Comparison of ENCODE assay signal across 15 cellular contexts in the genomic region with DNA sequence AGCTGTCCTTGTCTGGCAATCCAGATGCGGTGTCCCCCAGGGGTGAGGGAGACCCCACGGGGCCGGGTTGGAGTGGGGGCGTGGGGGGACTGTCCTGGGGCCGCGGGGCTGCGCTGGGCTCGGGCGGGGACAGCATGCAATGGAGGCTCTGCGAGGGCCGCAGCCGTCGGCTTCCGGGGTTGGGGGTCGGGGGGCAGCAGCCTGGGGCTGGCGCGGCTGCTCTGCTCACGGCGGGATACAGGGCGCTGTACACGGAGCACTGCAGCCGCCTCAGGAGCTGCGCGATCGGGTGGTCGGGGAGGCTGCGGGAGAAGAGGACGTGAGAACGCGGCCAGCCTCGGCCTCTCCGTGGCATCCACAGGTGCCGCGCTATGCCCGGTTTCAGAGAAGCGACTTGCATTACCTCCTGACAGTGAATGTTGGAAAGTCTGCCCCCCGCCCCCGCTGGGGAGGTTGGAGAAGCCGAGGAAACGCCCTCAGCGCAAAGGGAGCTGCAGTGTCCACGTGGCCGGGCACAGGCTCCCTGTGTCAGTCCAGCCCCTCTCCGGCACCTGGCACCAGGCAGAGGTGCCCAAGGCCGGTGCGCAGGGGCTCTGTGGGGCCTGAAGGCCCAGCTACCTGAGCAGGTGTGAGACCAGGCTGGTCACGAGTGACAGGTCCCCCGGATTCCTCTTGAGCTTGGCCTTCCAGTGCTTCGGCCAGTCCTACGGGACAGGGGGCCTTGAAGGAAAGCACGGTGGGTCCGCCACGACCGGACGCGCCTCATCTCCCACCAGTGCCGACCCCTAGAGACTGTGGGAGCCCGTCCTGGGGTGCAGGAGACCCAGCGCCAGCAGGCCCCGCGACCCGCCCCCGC. TPM values are rescaled to one million over a fixed set of nuclear protein-coding genes. Genes with fewer than 3 reads are reported as not detected.
A peak's percentile ranks its signal among the peaks of the same experiment; 100 is the strongest.
DNase-seq lines count a peak whose midpoint lies in the region; FAIRE-seq and TF ChIP-seq lines count a peak whose summit lies in the region.
"Had no signal": no experiment of that assay in that cellular context is flagged by ENCODE, and none has a peak within 500 bp of the region (broad histone marks: within the 10 kb centered on the region; RNA-seq: fewer than 3 reads in every experiment).

No MANE protein-coding gene starts in this region.

- no peak overlapping the region for H2BK120ac ChIP-seq in mesendoderm (ENCODE audit: low read depth, low read length)

- H3K9me3 Mint-ChIP-seq in astrocyte (ENCODE audit: unreplicated experiment), result no peaks in the 10 kb centered on the region
- H3K9me3 Mint-ChIP-seq: activated naive CD4-positive, alpha-beta T cell treated with anti-CD3 and anti-CD28 coated beads, Interleukin-2, amount 10 ng/mL, durations not matched to agents 7 days and 5 days had no signal

- H3K4me2 ChIP-seq in BLaER1 (peak overlapping the region; percentile 36), astrocyte (ENCODE audit: low read length) (no peak overlapping the region), mesendoderm (ENCODE audit: low read length) (no peak overlapping the region)

- no peak overlapping the region for H4K5ac ChIP-seq in mesendoderm (ENCODE audit: low read length)

- no peak overlapping the region for H3K4ac ChIP-seq in mesendoderm (ENCODE audit: low read depth, low read length)

- H3K9ac ChIP-seq in BLaER1 (no peak overlapping the region), astrocyte (ENCODE audit: low read length) (no peak overlapping the region), mesendoderm (ENCODE audit: low read length) (no peak overlapping the region)

- no peak overlapping the region for H3K27ac Mint-ChIP-seq in astrocyte (ENCODE audit: unreplicated experiment)
- H3K27ac Mint-ChIP-seq: activated naive CD4-positive, alpha-beta T cell treated with anti-CD3 and anti-CD28 coated beads, Interleukin-2, amount 10 ng/mL, durations not matched to agents 7 days and 5 days had no signal

- H4K20me1 ChIP-seq in BLaER1 (peaks cover 22% of the 10 kb centered on the region), astrocyte (ENCODE audit: insufficient read depth, low read length) (no peaks in the 10 kb centered on the region)

- WGBS in mesendoderm (ENCODE audit: extremely low coverage, insufficient coverage, low lambda C conversion rate), result no CpG with 5 or more reads among the region's 63 CpGs

- H3K18ac ChIP-seq in mesendoderm (ENCODE audit: low read length), result no peak overlapping the region

- H3K36me3 Mint-ChIP-seq in astrocyte (ENCODE audit: low read depth, unreplicated experiment), result no peaks in the 10 kb centered on the region

- H3K4me3 ChIP-seq in BLaER1 (no peak overlapping the region), astrocyte (ENCODE audit: insufficient read depth, low read depth, low read length) (no peak overlapping the region), mesendoderm (ENCODE audit: low read length) (no peak overlapping the region)

- no peak overlapping the region for H4K8ac ChIP-seq in mesendoderm (ENCODE audit: low read depth, low read length)

- no peak overlapping the region for H2BK15ac ChIP-seq in mesendoderm (replicated peaks; ENCODE audit: low read depth)

- no peak for FAIRE-seq in astrocyte (lab: Jason Lieb, UNC)

- no peak overlapping the region for H2AFZ ChIP-seq in astrocyte (ENCODE audit: low read depth, low read length)

- H3K23ac ChIP-seq in mesendoderm (ENCODE audit: low read length), result no peak overlapping the region

- no peak overlapping the region for H2AK5ac ChIP-seq in mesendoderm (ENCODE audit: low read length)

- DNase-seq in GM13977 (ENCODE audit: low spot score), result peak; percentile 27
- no peak for DNase-seq in astrocyte (ENCODE audit: low read depth)
- DNase-seq in mesendoderm, result peak; percentile 16
- no peak for DNase-seq in NCI-H1092 (lab: John Stamatoyannopoulos, UW)
- no peak for DNase-seq in HCEC 1CT
- DNase-seq in NCI-H1694 treated with DMSO at 0.1 percent for 48 hours (lab: John Stamatoyannopoulos, UW), result no peak
- DNase-seq: cerebellar nuclear complex, esophagus squamous epithelium, left ventricle myocardium inferior, NCI-H2029 had no signal

- H3K4me1 ChIP-seq in BLaER1, result peaks cover 30% of the 10 kb centered on the region
- H3K4me1 ChIP-seq in astrocyte (ENCODE audit: insufficient read depth, low read length), result peaks cover 3% of the 10 kb centered on the region
- H3K4me1 ChIP-seq in mesendoderm (ENCODE audit: control insufficient read depth, low read depth, low read length), result no peaks in the 10 kb centered on the region
- H3K4me1 ChIP-seq: testis had no signal

- in situ Hi-C loops in GM13977 (cut with MboI; ENCODE audit: low pct_unique_long_range_greater_than_20kb, low sequenced_read_pairs, unreplicated experiment), result loop anchor here (10.0 kb wide), 1 partner anchor 154 kb away; no protein-coding TSS in a partner anchor

- no peak overlapping the region for H3K56ac ChIP-seq in mesendoderm (ENCODE audit: low read length)

- H3K4me1 Mint-ChIP-seq in astrocyte (ENCODE audit: low read depth, unreplicated experiment), result peaks cover 2% of the 10 kb centered on the region

- no peaks in the 10 kb centered on the region for H3K79me1 ChIP-seq in mesendoderm (ENCODE audit: low read length)

- no peak overlapping the region for H2BK5ac ChIP-seq in mesendoderm (ENCODE audit: low read length)

- no peaks in the 10 kb centered on the region for H3K27me3 ChIP-seq in BLaER1
- no peaks in the 10 kb centered on the region for H3K27me3 ChIP-seq in astrocyte (ENCODE audit: insufficient read depth, low read length)
- no peaks in the 10 kb centered on the region for H3K27me3 ChIP-seq in mesendoderm (ENCODE audit: insufficient read depth, low read length, poor library complexity)
- H3K27me3 ChIP-seq: testis had no signal

- TF ChIP-seq CTCF in GM13977 (IDR thresholded peaks at IDR 0.05; ENCODE audit: extremely low read depth, insufficient read depth, missing control alignments) (no peak), astrocyte (IDR thresholded peaks at IDR 0.05; ENCODE audit: insufficient read depth, low read depth, low read length) (no peak)

- H3K9me3 ChIP-seq in BLaER1 (no peaks in the 10 kb centered on the region), astrocyte (ENCODE audit: insufficient read depth, low read depth, low read length) (no peaks in the 10 kb centered on the region)
- H3K9me3 ChIP-seq: ascending aorta, esophagus squamous epithelium, left ventricle myocardium inferior, neutrophil, testis had no signal

- peak overlapping the region; percentile 27 for H3K4me3 Mint-ChIP-seq in astrocyte (ENCODE audit: unreplicated experiment)

- peaks cover 2% of the 10 kb centered on the region for H3K79me2 ChIP-seq in astrocyte (ENCODE audit: insufficient read depth, low read length)
- no peaks in the 10 kb centered on the region for H3K79me2 ChIP-seq in mesendoderm (ENCODE audit: control insufficient read depth, insufficient read depth, low read length)

- peaks cover 13% of the 10 kb centered on the region for H3K36me3 ChIP-seq in BLaER1
- no peaks in the 10 kb centered on the region for H3K36me3 ChIP-seq in astrocyte (ENCODE audit: insufficient read depth, low read length)
- H3K36me3 ChIP-seq in mesendoderm (ENCODE audit: control insufficient read depth, insufficient read depth, low read length), result no peaks in the 10 kb centered on the region
- H3K36me3 ChIP-seq: ascending aorta, left ventricle myocardium inferior had no signal

- no peak overlapping the region for H3K27ac ChIP-seq in BLaER1
- no peak overlapping the region for H3K27ac ChIP-seq in astrocyte (ENCODE audit: low read depth, low read length)
- no peak overlapping the region for H3K27ac ChIP-seq in mesendoderm (ENCODE audit: low read depth, low read length)
- H3K27ac ChIP-seq: ascending aorta, left ventricle myocardium inferior had no signal

- no peaks in the 10 kb centered on the region for H3K27me3 Mint-ChIP-seq in astrocyte (ENCODE audit: low read depth, unreplicated experiment)

RNA-seq across cellular contexts. Expression of a gene that starts 9.4 kb away (rescaled TPM):
- 9.8 and 10.8 TPM in 2 replicates for total RNA-seq in astrocyte
- 4.6 TPM for polyA plus RNA-seq in mesendoderm (2013, experiment 1 of 2)
- polyA plus RNA-seq in mesendoderm (2013, experiment 2 of 2), result 4.8 TPM

RNA-seq across cellular contexts. Expression of a gene that starts 9.8 kb away (rescaled TPM):
- total RNA-seq in astrocyte, result 11.3 and 12.4 TPM in 2 replicates
- 0.91 TPM for polyA plus RNA-seq in mesendoderm (2013, experiment 1 of 2)
- polyA plus RNA-seq in mesendoderm (2013, experiment 2 of 2), result 1.3 TPM

RNA-seq across cellular contexts. Expression of a gene that starts 10.4 kb away (rescaled TPM):
- total RNA-seq in astrocyte, result 21.6 and 22.2 TPM in 2 replicates
- polyA plus RNA-seq in mesendoderm (2013, experiment 1 of 2), result 4.5 TPM
- polyA plus RNA-seq in mesendoderm (2013, experiment 2 of 2), result 4.5 TPM

RNA-seq across cellular contexts. Expression of a gene that starts 24.4 kb away (rescaled TPM):
- total RNA-seq in astrocyte, result 40.5 and 41.7 TPM in 2 replicates
- 30.2 TPM for polyA plus RNA-seq in mesendoderm (2013, experiment 1 of 2)
- 31.3 TPM for polyA plus RNA-seq in mesendoderm (2013, experiment 2 of 2)

RNA-seq across cellular contexts. Expression of a gene that starts 53.3 kb away (rescaled TPM):
- 11.8 and 12.3 TPM in 2 replicates for total RNA-seq in astrocyte
- polyA plus RNA-seq in mesendoderm (2013, experiment 1 of 2), result 16.3 TPM
- 15.7 TPM for polyA plus RNA-seq in mesendoderm (2013, experiment 2 of 2)

Comparison
In these comparisons a context has a peak if more than half of its experiments do, and no peak if none do; other contexts are left out.
1. DNase-seq: peak in GM13977 (single experiment) and mesendoderm (single experiment); none in astrocyte (single experiment), NCI-H1092 (single experiment), HCEC 1CT (single experiment) and NCI-H1694 treated with DMSO at 0.1 percent for 48 hours (single experiment).